Comparison of ENCODE assay signal across 17 cellular contexts in the genomic region with DNA sequence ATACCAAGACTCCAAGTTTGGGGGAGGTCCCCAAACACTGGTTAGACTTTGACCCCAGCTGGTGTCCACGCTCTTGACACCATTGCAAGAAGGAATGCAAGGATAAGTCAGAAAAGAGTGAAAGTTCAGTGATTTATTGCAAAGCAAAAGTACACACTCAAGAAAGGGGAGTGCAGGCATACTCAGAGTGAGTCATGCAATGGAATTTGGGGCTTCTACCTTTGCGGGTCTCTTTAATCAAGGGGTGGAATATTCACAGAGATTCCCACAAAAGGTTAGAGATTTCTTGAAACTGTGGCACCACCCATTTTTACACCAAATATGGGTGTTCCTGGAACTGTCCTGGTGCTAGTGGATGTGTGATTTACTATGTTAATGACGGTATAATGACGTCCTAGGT. TPM values are rescaled to one million over a fixed set of nuclear protein-coding genes. Genes with fewer than 3 reads are reported as not detected.
A peak's percentile ranks its signal among the peaks of the same experiment; 100 is the strongest.
DNase-seq lines count a peak whose midpoint lies in the region; ATAC-seq, FAIRE-seq and TF ChIP-seq lines count a peak whose summit lies in the region.
"Had no signal": no experiment of that assay in that cellular context is flagged by ENCODE, and none has a peak within 500 bp of the region (broad histone marks: within the 10 kb centered on the region; RNA-seq: fewer than 3 reads in every experiment).

No MANE protein-coding gene starts in this region.

- no peak overlapping the region for H3K4me2 ChIP-seq in K562 (ENCODE audit: insufficient read depth, low read length)

- no peaks in the 10 kb centered on the region for H3K79me2 ChIP-seq in K562 (ENCODE audit: control insufficient read depth, insufficient read depth, low read length)

- no TSS peak for BruUV-seq in K562 (replicated peaks; lab: Mats Ljungman, UMichigan)

- in situ Hi-C loops in K562 (cut with MboI): no loop called here

- ATAC-seq in K562: no peak
- ATAC-seq in HG03432 (IDR thresholded peaks at IDR 0.05; ENCODE audit: unreplicated experiment): no peak

- no peak for TF ChIP-seq POLR2A in K562 (conservative IDR thresholded peaks at IDR 0.05)

- 0% methylated on average over 4 of the region's 4 CpGs for WGBS in K562 (ENCODE audit: insufficient coverage, low coverage, missing lambda C conversion rate)

- no peak overlapping the region for H2AFZ ChIP-seq in K562 (ENCODE audit: low read depth, low read length)

- peaks cover 0 to 6% of the 10 kb centered on the region in 2 experiments; a peak in 2 of 5 replicates for H3K4me1 ChIP-seq in K562 (replicated peaks in 1 of 2; ENCODE audit: control insufficient read depth in 2 of 2, insufficient read depth in 2 of 2, low read length in 2 of 2)
- H3K4me1 ChIP-seq: BE2C, SJSA1 had no signal

- no peak for TF ChIP-seq RAD21 in K562 (CRISPR knock-in tag; conservative IDR thresholded peaks at IDR 0.05 in 1 of 2, IDR thresholded peaks at IDR 0.05 in 1 of 2)

- no peak for TF ChIP-seq CTCF in K562 (IDR thresholded peaks at IDR 0.05 in 2 of 3, conservative IDR thresholded peaks at IDR 0.05 in 1 of 3; ENCODE audit: insufficient read depth in 2 of 3, low read depth in 1 of 3, low read length in 3 of 3)

- CTCF ChIA-PET in K562 (lab: Yijun Ruan, JAX; ENCODE audit: low intra/inter-chr PET ratio): no interaction called here

- FAIRE-seq in K562 (lab: Jason Lieb, UNC): no peak
- FAIRE-seq: GM12891, GM18507 had no signal

- POLR2A ChIA-PET in K562 (lab: Yijun Ruan, JAX): no interaction called here

- no peaks in the 10 kb centered on the region; a peak in 1 of 5 replicates for H3K27me3 ChIP-seq in K562 (ENCODE audit: control insufficient read depth in 2 of 2, insufficient read depth in 2 of 2, low read length in 2 of 2)
- H3K27me3 ChIP-seq: BE2C, SJSA1 had no signal

- no peaks in the 10 kb centered on the region for H4K20me1 ChIP-seq in K562 (replicated peaks; ENCODE audit: control insufficient read depth, insufficient read depth, low read length)

- H3K9me3 ChIP-seq in K562 (replicated peaks; ENCODE audit: control insufficient read depth, insufficient read depth, low read depth, low read length): no peaks in the 10 kb centered on the region
- H3K9me3 ChIP-seq: BE2C, SJSA1 had no signal

- H3K27ac ChIP-seq in K562 (ENCODE audit: extremely low read depth, low read depth, low read length): no peak overlapping the region
- H3K27ac ChIP-seq: SJSA1 had no signal

- no peak for TF ChIP-seq EP300 in K562 (IDR thresholded peaks at IDR 0.05; ENCODE audit: low read length)

- H3K9ac ChIP-seq in K562 (ENCODE audit: insufficient read depth in 1 of 2, low read depth in 2 of 2, low read length in 2 of 2): no peak overlapping the region

- H3K4me3 ChIP-seq in K562: no peak overlapping the region
- H3K4me3 ChIP-seq: SJSA1 had no signal

- intact Hi-C loops in K562 (cut with micrococcal nuclease): no loop called here

- no peaks in the 10 kb centered on the region for H3K9me1 ChIP-seq in K562 (ENCODE audit: control insufficient read depth, insufficient read depth, low read length)

- peak; percentile 2 for DNase-seq in ELR (ENCODE audit: low read depth)
- peak; percentile 46 for DNase-seq in NCI-H226
- DNase-seq in K562 (ENCODE audit: extremely low read depth in 1 of 4, low spot score in 3 of 4): no peak
- DNase-seq in renal cortical epithelial cell (ENCODE audit: low read depth): peak; percentile 77
- no peak for DNase-seq in NOMO-1 treated with dmso at 0.1 percent for 144 hours (lab: John Stamatoyannopoulos, UW; ENCODE audit: unreplicated experiment)
- no peak for DNase-seq in NCI-H2107 (lab: John Stamatoyannopoulos, UW)
- DNase-seq: BE2C; CD4-positive, alpha-beta T cell; DND-41; GF-D8; HCEC 1CT; NCI-H187; NCI-H526 treated with DMSO at 0.1 percent for 48 hours had no signal

- H3K36me3 ChIP-seq in K562 (ENCODE audit: control insufficient read depth, insufficient read depth, low read length): no peaks in the 10 kb centered on the region
- H3K36me3 ChIP-seq: BE2C, SJSA1 had no signal

TF ChIP-seq in K562, 482 proteins besides CTCF, POLR2A, EP300 and RAD21:
- TF ChIP-seq ZNF23 (CRISPR knock-in tag; IDR thresholded peaks at IDR 0.05) (no peak), NR4A1 (CRISPR knock-in tag; IDR thresholded peaks at IDR 0.05) (no peak), NR4A1 (tag; IDR thresholded peaks at IDR 0.05) (no peak), MEIS2 (IDR thresholded peaks at IDR 0.05; ENCODE audit: partially characterized antibody) (peak; percentile 43)
- TF ChIP-seq, protein P1, sequence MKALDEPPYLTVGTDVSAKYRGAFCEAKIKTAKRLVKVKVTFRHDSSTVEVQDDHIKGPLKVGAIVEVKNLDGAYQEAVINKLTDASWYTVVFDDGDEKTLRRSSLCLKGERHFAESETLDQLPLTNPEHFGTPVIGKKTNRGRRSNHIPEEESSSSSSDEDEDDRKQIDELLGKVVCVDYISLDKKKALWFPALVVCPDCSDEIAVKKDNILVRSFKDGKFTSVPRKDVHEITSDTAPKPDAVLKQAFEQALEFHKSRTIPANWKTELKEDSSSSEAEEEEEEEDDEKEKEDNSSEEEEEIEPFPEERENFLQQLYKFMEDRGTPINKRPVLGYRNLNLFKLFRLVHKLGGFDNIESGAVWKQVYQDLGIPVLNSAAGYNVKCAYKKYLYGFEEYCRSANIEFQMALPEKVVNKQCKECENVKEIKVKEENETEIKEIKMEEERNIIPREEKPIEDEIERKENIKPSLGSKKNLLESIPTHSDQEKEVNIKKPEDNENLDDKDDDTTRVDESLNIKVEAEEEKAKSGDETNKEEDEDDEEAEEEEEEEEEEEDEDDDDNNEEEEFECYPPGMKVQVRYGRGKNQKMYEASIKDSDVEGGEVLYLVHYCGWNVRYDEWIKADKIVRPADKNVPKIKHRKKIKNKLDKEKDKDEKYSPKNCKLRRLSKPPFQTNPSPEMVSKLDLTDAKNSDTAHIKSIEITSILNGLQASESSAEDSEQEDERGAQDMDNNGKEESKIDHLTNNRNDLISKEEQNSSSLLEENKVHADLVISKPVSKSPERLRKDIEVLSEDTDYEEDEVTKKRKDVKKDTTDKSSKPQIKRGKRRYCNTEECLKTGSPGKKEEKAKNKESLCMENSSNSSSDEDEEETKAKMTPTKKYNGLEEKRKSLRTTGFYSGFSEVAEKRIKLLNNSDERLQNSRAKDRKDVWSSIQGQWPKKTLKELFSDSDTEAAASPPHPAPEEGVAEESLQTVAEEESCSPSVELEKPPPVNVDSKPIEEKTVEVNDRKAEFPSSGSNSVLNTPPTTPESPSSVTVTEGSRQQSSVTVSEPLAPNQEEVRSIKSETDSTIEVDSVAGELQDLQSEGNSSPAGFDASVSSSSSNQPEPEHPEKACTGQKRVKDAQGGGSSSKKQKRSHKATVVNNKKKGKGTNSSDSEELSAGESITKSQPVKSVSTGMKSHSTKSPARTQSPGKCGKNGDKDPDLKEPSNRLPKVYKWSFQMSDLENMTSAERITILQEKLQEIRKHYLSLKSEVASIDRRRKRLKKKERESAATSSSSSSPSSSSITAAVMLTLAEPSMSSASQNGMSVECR (CRISPR knock-in tag; IDR thresholded peaks at IDR 0.05): no peak

RNA-seq across cellular contexts. Expression of a gene that starts 5.2 kb away (rescaled TPM):
- total RNA-seq in K562 (2011; cell fraction: chromatin; rRNA removed; ENCODE audit: low replicate concordance): 0.12 and 0.25 TPM in 2 replicates
- 0.13 and 0.17 TPM in 2 replicates for total RNA-seq in K562 (2011; cell fraction: nucleolus; rRNA removed)
- total RNA-seq in K562 (2011; cell fraction: nucleoplasm; rRNA removed): 0.08 and 0.15 TPM in 2 replicates
- 0.04 and 0.09 TPM in 2 replicates for total RNA-seq in K562 (2014; rRNA removed)
- 0.04 TPM in 1 of 2 replicates, not detected in the other for total RNA-seq in K562 (2014; rRNA removed; fragmentation: Illumina TruSeq; extraction: Trizol)
- 0.11 and 0.14 TPM in 2 replicates for total RNA-seq in K562 (2015; rRNA removed; fragmentation: Illumina TruSeq; extraction: Trizol)
- 0.13 and 0.18 TPM in 2 replicates for total RNA-seq in K562 (2021)
- polyA plus RNA-seq in K562 (2011; rRNA removed): 0.03 and 0.05 TPM in 2 replicates
- polyA plus RNA-seq in K562 (2011; cell fraction: cytosol; rRNA removed): 0.06 and 0.09 TPM in 2 replicates
- 0.14 TPM in 2 replicates for polyA plus RNA-seq in K562 (2011; cell fraction: nucleus; rRNA removed)
- polyA plus RNA-seq in K562 (2012): 0.20 and 0.28 TPM in 2 replicates
- polyA plus RNA-seq in K562 (2014; fragmentation: Illumina TruSeq; extraction: Trizol): 0.04 and 0.10 TPM in 2 replicates
- not detected for polyA plus RNA-seq in K562 (2014; fragmentation: Nextera tagmentation; extraction: Ambion mirVana)
- polyA plus RNA-seq in K562 (2014; rRNA removed): 0.07 TPM in 2 replicates
- not detected in 2 replicates for polyA minus RNA-seq in K562 (2011; rRNA and poly(A)+ RNA removed)
- polyA minus RNA-seq in K562 (2011; cell fraction: cytosol; rRNA and poly(A)+ RNA removed): not detected in 2 replicates
- polyA minus RNA-seq in K562 (2011; cell fraction: nucleus; rRNA and poly(A)+ RNA removed): 0.27 and 0.33 TPM in 2 replicates
- total RNA-seq in renal cortical epithelial cell: 1.9 and 5.6 TPM in 2 replicates
- total RNA-seq: SJSA1 had no signal

Comparison
In these comparisons a context has a peak if more than half of its experiments do, and no peak if none do; other contexts are left out.
1. DNase-seq: peak in ELR (single experiment), NCI-H226 (single experiment) and renal cortical epithelial cell (single experiment); none in K562 (0 of 4), NOMO-1 treated with dmso at 0.1 percent for 144 hours (single experiment) and NCI-H2107 (single experiment).